Comparison of ENCODE assay signal across 8 cellular contexts in the genomic region with DNA sequence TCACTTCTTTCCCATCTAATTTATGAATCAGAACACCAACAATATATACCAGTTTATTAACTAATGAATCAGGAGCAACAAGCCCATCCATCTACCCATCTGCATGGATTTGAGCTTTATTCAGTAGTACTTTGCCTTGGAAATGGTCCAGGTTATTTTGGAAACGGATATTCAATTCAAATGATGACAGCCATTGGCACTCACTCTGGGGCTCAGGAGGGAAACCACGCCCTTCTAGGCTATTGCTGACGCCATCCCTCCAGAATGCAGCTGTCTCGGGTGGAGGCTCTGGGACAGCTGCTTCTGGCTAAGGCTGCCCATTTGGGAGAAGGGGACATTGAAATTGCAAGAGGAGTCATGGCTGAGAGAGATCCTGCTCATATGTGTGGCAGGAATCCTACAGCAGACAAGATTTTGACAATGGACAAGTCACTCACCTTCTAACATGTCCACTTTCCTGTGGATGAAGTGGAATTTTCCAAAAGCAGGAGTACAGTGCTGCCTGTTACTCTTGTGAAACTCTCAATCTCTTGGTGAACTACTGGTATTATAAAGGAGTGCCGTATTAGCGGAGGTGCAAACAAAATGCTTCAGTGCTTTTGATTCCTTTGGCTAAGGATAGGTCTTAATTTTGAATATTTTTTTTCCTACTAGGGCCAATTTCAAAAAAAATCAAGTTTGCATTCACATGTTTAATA. TPM values are rescaled to one million over a fixed set of nuclear protein-coding genes. Genes with fewer than 3 reads are reported as not detected.
DNase-seq lines count a peak whose midpoint lies in the region; TF ChIP-seq lines count a peak whose summit lies in the region.

No MANE protein-coding gene starts in this region.

- H3K27ac Mint-ChIP-seq in nephron progenitor cell = no peak overlapping the region

- H3K9me3 Mint-ChIP-seq in nephron progenitor cell = no peaks in the 10 kb centered on the region

- intact Hi-C loops in adrenal gland (cut with DNase I) (no loop called here), head of caudate nucleus (cut with DNase I) (no loop called here)

- peak; percentile 99 for DNase-seq in HS-27A (ENCODE audit: low read depth)
- peak; percentile 57 to 91 (median 83) for DNase-seq in adrenal gland
- peak; percentile 67 for DNase-seq in iPS-NIHi11 (ENCODE audit: low spot score)
- DNase-seq in nephron progenitor cell = no peak
- DNase-seq in activated T-cell treated with anti-CD3 and anti-CD28 coated beads for 4 hours = no peak
- no peak for DNase-seq in head of caudate nucleus
- DNase-seq in midbrain (lab: John Stamatoyannopoulos, UW) = no peak

- H3K4me3 ChIP-seq in adrenal gland = no peak overlapping the region

- no peaks in the 10 kb centered on the region for H3K27me3 ChIP-seq in adrenal gland

- H3K4me3 Mint-ChIP-seq in nephron progenitor cell = no peak overlapping the region

- peak in 1 of 2 donors; percentile 60 for TF ChIP-seq POLR2A in adrenal gland (IDR thresholded peaks at IDR 0.05)

- no peaks in the 10 kb centered on the region for H3K36me3 ChIP-seq in adrenal gland (replicated peaks in 1 of 2)

- no peaks in the 10 kb centered on the region for H3K36me3 Mint-ChIP-seq in nephron progenitor cell (ENCODE audit: low read depth)

- peaks cover 59% of the 10 kb centered on the region for H3K4me1 Mint-ChIP-seq in nephron progenitor cell

- H3K27ac ChIP-seq in adrenal gland = peak overlapping the region; percentile 3 to 91 (median 70)
- peak overlapping the region; percentile 36 for H3K27ac ChIP-seq in temporal lobe (ENCODE audit: low read depth, low read length)

- WGBS in adrenal gland, 4 donors = 33 to 40% (median 35%) methylated on average over 5 to 6 of the region's 6 CpGs

- peaks cover 5 to 45% of the 10 kb centered on the region in 2 donors for H3K4me1 ChIP-seq in adrenal gland (replicated peaks in 1 of 2)

- H3K27me3 Mint-ChIP-seq in nephron progenitor cell (ENCODE audit: low read depth, poor library complexity) = no peaks in the 10 kb centered on the region

- TF ChIP-seq CTCF in adrenal gland (IDR thresholded peaks at IDR 0.05) = no peak
- no peak for TF ChIP-seq CTCF in nephron progenitor cell (IDR thresholded peaks at IDR 0.05)

- H3K9me3 ChIP-seq in adrenal gland (replicated peaks in 1 of 3) = no peaks in the 10 kb centered on the region

RNA-seq across cellular contexts. Expression of a gene that starts 29.3 kb away (rescaled TPM):
- total RNA-seq in adrenal gland = 10 to 100 TPM; 24.6 to 38.1 (median 28.8) TPM
- polyA plus RNA-seq in adrenal gland = 10 to 100 TPM; 13.1 to 20.1 (median 18.7) TPM
- 32.5 TPM for total RNA-seq in temporal lobe

Comparison
In these comparisons a context has a peak if more than half of its experiments do, and no peak if none do; other contexts are left out.
1. DNase-seq: peak in HS-27A (single experiment), adrenal gland (7 of 7) and iPS-NIHi11 (single experiment); none in nephron progenitor cell (single experiment), activated T-cell treated with anti-CD3 and anti-CD28 coated beads for 4 hours (single experiment), head of caudate nucleus (0 of 42) and midbrain (single experiment).